Comparison of ENCODE assay signal across 1 cellular context in the genomic region with DNA sequence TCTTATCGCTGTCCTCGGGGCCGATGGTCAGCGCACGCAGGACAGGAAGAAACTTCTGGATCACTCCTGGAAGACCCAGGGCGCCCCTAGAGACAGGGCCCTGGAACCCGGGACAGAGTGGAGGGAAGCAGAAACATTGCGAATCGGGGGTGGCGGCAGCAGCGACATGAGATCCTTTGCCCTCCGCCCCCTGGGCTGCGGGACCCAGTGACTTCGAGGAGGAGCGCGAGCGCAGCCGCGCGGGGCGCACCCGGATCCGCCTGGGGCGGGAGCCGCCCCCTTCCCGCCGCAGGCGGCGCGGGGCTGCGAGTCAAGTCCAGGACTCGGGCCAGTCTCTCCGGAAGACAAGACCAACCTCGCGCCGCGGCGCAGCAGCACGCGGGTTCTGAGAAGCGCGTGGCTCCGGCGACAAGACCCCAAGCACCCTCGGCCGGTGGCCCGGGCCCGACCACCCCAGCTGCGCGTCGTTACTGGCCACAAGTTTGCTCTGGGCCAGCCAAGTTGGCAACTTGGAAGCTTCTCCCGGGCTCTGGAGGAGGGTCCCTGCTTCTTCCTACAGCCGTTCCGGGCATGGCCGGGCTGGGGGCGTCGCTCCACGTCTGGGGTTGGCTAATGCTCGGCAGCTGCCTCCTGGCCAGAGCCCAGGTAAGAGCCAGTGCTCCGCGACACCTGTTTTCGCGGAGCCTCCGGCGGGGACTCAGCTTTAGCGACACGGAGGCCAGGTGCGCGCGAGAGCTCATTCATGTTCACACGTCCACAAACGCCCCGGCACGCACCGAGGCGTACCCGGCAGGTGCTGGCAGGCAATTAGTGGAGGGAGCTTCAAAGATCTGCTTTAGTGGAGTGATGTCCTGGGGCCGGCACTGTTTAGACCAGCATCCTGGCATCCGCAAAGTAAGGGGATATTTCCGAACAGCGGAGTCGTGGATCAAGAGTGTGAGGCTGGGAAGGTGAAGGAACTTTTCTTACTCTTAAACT.
TF ChIP-seq lines count a peak whose summit lies in the region.

A gene with protein sequence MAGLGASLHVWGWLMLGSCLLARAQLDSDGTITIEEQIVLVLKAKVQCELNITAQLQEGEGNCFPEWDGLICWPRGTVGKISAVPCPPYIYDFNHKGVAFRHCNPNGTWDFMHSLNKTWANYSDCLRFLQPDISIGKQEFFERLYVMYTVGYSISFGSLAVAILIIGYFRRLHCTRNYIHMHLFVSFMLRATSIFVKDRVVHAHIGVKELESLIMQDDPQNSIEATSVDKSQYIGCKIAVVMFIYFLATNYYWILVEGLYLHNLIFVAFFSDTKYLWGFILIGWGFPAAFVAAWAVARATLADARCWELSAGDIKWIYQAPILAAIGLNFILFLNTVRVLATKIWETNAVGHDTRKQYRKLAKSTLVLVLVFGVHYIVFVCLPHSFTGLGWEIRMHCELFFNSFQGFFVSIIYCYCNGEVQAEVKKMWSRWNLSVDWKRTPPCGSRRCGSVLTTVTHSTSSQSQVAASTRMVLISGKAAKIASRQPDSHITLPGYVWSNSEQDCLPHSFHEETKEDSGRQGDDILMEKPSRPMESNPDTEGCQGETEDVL (plus strand): TSS at position 319 of the 978 bp plus-strand sequence. CDS start 252 bp downstream, at position 571.

TF ChIP-seq in SK-N-SH, 30 proteins besides CTCF, POLR2A, EP300 and RAD21 (continued from another document):
- TF ChIP-seq, protein P1, sequence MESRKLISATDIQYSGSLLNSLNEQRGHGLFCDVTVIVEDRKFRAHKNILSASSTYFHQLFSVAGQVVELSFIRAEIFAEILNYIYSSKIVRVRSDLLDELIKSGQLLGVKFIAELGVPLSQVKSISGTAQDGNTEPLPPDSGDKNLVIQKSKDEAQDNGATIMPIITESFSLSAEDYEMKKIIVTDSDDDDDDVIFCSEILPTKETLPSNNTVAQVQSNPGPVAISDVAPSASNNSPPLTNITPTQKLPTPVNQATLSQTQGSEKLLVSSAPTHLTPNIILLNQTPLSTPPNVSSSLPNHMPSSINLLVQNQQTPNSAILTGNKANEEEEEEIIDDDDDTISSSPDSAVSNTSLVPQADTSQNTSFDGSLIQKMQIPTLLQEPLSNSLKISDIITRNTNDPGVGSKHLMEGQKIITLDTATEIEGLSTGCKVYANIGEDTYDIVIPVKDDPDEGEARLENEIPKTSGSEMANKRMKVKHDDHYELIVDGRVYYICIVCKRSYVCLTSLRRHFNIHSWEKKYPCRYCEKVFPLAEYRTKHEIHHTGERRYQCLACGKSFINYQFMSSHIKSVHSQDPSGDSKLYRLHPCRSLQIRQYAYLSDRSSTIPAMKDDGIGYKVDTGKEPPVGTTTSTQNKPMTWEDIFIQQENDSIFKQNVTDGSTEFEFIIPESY (IDR thresholded peaks at IDR 0.05; ENCODE audit: borderline replicate concordance, low read depth): no peak
- TF ChIP-seq, protein P2, sequence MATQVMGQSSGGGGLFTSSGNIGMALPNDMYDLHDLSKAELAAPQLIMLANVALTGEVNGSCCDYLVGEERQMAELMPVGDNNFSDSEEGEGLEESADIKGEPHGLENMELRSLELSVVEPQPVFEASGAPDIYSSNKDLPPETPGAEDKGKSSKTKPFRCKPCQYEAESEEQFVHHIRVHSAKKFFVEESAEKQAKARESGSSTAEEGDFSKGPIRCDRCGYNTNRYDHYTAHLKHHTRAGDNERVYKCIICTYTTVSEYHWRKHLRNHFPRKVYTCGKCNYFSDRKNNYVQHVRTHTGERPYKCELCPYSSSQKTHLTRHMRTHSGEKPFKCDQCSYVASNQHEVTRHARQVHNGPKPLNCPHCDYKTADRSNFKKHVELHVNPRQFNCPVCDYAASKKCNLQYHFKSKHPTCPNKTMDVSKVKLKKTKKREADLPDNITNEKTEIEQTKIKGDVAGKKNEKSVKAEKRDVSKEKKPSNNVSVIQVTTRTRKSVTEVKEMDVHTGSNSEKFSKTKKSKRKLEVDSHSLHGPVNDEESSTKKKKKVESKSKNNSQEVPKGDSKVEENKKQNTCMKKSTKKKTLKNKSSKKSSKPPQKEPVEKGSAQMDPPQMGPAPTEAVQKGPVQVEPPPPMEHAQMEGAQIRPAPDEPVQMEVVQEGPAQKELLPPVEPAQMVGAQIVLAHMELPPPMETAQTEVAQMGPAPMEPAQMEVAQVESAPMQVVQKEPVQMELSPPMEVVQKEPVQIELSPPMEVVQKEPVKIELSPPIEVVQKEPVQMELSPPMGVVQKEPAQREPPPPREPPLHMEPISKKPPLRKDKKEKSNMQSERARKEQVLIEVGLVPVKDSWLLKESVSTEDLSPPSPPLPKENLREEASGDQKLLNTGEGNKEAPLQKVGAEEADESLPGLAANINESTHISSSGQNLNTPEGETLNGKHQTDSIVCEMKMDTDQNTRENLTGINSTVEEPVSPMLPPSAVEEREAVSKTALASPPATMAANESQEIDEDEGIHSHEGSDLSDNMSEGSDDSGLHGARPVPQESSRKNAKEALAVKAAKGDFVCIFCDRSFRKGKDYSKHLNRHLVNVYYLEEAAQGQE (IDR thresholded peaks at IDR 0.05; ENCODE audit: low read depth, low read length): no peak
- TF ChIP-seq GATA2 (CRISPR knock-in tag; IDR thresholded peaks at IDR 0.05): no peak
- TF ChIP-seq EZH2phosphoT487 (IDR thresholded peaks at IDR 0.05; ENCODE audit: borderline replicate concordance, low read depth): no peak
- TF ChIP-seq GABPA (IDR thresholded peaks at IDR 0.05; ENCODE audit: low read depth): no peak
- no peak for TF ChIP-seq CHD2 (IDR thresholded peaks at IDR 0.05; ENCODE audit: low read length, partially characterized antibody)
- no peak for TF ChIP-seq NRF1 (IDR thresholded peaks at IDR 0.05; ENCODE audit: low read depth, low read length)
- TF ChIP-seq, protein P3, sequence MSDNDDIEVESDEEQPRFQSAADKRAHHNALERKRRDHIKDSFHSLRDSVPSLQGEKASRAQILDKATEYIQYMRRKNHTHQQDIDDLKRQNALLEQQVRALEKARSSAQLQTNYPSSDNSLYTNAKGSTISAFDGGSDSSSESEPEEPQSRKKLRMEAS (IDR thresholded peaks at IDR 0.05; ENCODE audit: low read depth): no peak
- TF ChIP-seq, protein P4, sequence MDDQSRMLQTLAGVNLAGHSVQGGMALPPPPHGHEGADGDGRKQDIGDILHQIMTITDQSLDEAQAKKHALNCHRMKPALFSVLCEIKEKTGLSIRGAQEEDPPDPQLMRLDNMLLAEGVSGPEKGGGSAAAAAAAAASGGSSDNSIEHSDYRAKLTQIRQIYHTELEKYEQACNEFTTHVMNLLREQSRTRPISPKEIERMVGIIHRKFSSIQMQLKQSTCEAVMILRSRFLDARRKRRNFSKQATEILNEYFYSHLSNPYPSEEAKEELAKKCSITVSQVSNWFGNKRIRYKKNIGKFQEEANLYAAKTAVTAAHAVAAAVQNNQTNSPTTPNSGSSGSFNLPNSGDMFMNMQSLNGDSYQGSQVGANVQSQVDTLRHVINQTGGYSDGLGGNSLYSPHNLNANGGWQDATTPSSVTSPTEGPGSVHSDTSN (IDR thresholded peaks at IDR 0.05): no peak
- no peak for TF ChIP-seq JUND (IDR thresholded peaks at IDR 0.05)
